Comparison of ENCODE assay signal across 30 cellular contexts in genomic region chr21:18646114-18646513, GRCh38.
A peak's percentile ranks its signal among the peaks of the same experiment; 100 is the strongest.
DNase-seq lines count a peak whose midpoint lies in the region; ATAC-seq lines count a peak whose summit lies in the region.
"Had no signal": no experiment of that assay in that cellular context is flagged by ENCODE, and none has a peak within 500 bp of the region (broad histone marks: within the 10 kb centered on the region; RNA-seq: fewer than 3 reads in every experiment).

No MANE protein-coding gene starts in this region.

- no peaks in the 10 kb centered on the region for H3K9me3 ChIP-seq in mesenchymal stem cell (ENCODE audit: control insufficient read depth, low read length)
- H3K9me3 ChIP-seq: esophagus muscularis mucosa, HAP-1, lower lobe of right lung, prostate gland, thyroid gland, uterus had no signal

- no peaks in the 10 kb centered on the region for H3K36me3 Mint-ChIP-seq in activated T-helper 1 cell treated with anti-CD3 and anti-CD28 coated beads, Interleukin-12 subunit alpha, Interleukin-12 subunit beta, Interleukin-2, Interleukin-4 antibody, amounts not matched to agents 30 ng/mL and 10 ng/mL and 1 ng/mL, durations not matched to agents 14 hours and 24 hours and 36 hours (ENCODE audit: low read depth)
- H3K36me3 Mint-ChIP-seq: activated naive CD4-positive, alpha-beta T cell treated with anti-CD3 and anti-CD28 coated beads, Interleukin-2, amount 50 U/mL, for 72 hours; CD4-positive, alpha-beta memory T cell; naive thymus-derived CD8-positive, alpha-beta T cell; T-cell had no signal

- in situ Hi-C loops in SK-MEL-5 (cut with HindIII; ENCODE audit: low pct_unique_long_range_greater_than_20kb, low sequenced_read_pairs), result no loop called here

- no peaks in the 10 kb centered on the region for H3K36me3 ChIP-seq in mesenchymal stem cell (ENCODE audit: control insufficient read depth in 1 of 2, insufficient read depth in 2 of 2, low read depth in 1 of 2, low read length in 2 of 2)
- H3K36me3 ChIP-seq: esophagus muscularis mucosa, HAP-1, lower lobe of right lung, prostate gland, thyroid gland, uterus had no signal

- H2AFZ ChIP-seq in mesenchymal stem cell (ENCODE audit: low read depth, low read length), result no peak overlapping the region

- H3K18ac ChIP-seq in mesenchymal stem cell (ENCODE audit: low read depth in 1 of 2, low read length in 2 of 2), result no peak overlapping the region

- no CpG with 5 or more reads among the region's 1 CpG for WGBS in mesenchymal stem cell

- no peak overlapping the region for H3K4me3 Mint-ChIP-seq in activated T-helper 1 cell treated with anti-CD3 and anti-CD28 coated beads, Interleukin-12 subunit alpha, Interleukin-12 subunit beta, Interleukin-2, Interleukin-4 antibody, amounts not matched to agents 30 ng/mL and 10 ng/mL and 1 ng/mL, durations not matched to agents 14 hours and 24 hours and 36 hours
- H3K4me3 Mint-ChIP-seq: CD4-positive, alpha-beta memory T cell; naive thymus-derived CD8-positive, alpha-beta T cell; T-cell had no signal

- peak; percentile 50 for ATAC-seq in HG02623 (IDR thresholded peaks at IDR 0.05; ENCODE audit: unreplicated experiment)
- ATAC-seq: activated naive CD4-positive, alpha-beta T cell treated with anti-CD3 and anti-CD28 coated beads, Interleukin-2, amount 50 U/mL, for 72 hours; lower lobe of right lung; naive thymus-derived CD8-positive, alpha-beta T cell; Panc1; sciatic nerve; T-cell had no signal

- peaks cover 11% of the 10 kb centered on the region for H3K9me3 Mint-ChIP-seq in activated T-helper 1 cell treated with anti-CD3 and anti-CD28 coated beads, Interleukin-12 subunit alpha, Interleukin-12 subunit beta, Interleukin-2, Interleukin-4 antibody, amounts not matched to agents 30 ng/mL and 10 ng/mL and 1 ng/mL, durations not matched to agents 14 hours and 24 hours and 36 hours

- no peak overlapping the region for H2BK12ac ChIP-seq in mesenchymal stem cell (ENCODE audit: low read length in 2 of 2)

- intact Hi-C loops in activated T-helper 1 cell treated with anti-CD3 and anti-CD28 coated beads, Interleukin-12 subunit alpha, Interleukin-12 subunit beta, Interleukin-2, Interleukin-4 antibody, amounts not matched to agents 30 ng/mL and 10 ng/mL and 1 ng/mL, durations not matched to agents 14 hours and 24 hours and 36 hours (cut with micrococcal nuclease), result no loop called here

- H3K79me1 ChIP-seq in mesenchymal stem cell (replicated peaks; ENCODE audit: low read length, poor library complexity, severe bottlenecking), result no peaks in the 10 kb centered on the region

- H3K4me1 Mint-ChIP-seq in activated T-helper 1 cell treated with anti-CD3 and anti-CD28 coated beads, Interleukin-12 subunit alpha, Interleukin-12 subunit beta, Interleukin-2, Interleukin-4 antibody, amounts not matched to agents 30 ng/mL and 10 ng/mL and 1 ng/mL, durations not matched to agents 14 hours and 24 hours and 36 hours (ENCODE audit: low read depth), result no peaks in the 10 kb centered on the region
- H3K4me1 Mint-ChIP-seq: T-cell had no signal

- no peak overlapping the region for H3K4ac ChIP-seq in mesenchymal stem cell (ENCODE audit: low read depth in 1 of 2, low read length in 2 of 2)

- no peaks in the 10 kb centered on the region for H3K27me3 ChIP-seq in mesenchymal stem cell (ENCODE audit: control insufficient read depth in 1 of 2, insufficient read depth in 1 of 2, low read length in 2 of 2)
- H3K27me3 ChIP-seq: esophagus muscularis mucosa, thyroid gland, uterus had no signal

- H3K4me2 ChIP-seq in mesenchymal stem cell (ENCODE audit: low read length, poor library complexity, severe bottlenecking), result no peak overlapping the region

- no peak overlapping the region for H3K14ac ChIP-seq in mesenchymal stem cell (ENCODE audit: low read length in 2 of 2)

- H3K4me1 ChIP-seq in mesenchymal stem cell (ENCODE audit: control insufficient read depth, insufficient read depth, low read depth, low read length), result no peaks in the 10 kb centered on the region
- H3K4me1 ChIP-seq: esophagus muscularis mucosa, lower lobe of right lung, prostate gland, thyroid gland, uterus had no signal

- H2AK5ac ChIP-seq in mesenchymal stem cell (ENCODE audit: low read length, severe bottlenecking), result no peak overlapping the region

- no peak overlapping the region for H2BK120ac ChIP-seq in mesenchymal stem cell (ENCODE audit: low read depth, low read length)

- DNase-seq in NCI-H2081 (lab: John Stamatoyannopoulos, UW) (peak; percentile 13 to 38), NCI-H2081 treated with DMSO at 0.1 percent for 48 hours (lab: John Stamatoyannopoulos, UW) (no peak), NAMALWA (ENCODE audit: low spot score) (peak; percentile 6), SK-MEL-5 (ENCODE audit: low read depth, low spot score) (peak; percentile 46), mesenchymal stem cell (no peak), NCI-H524 (lab: John Stamatoyannopoulos, UW) (no peak)
- no peak for DNase-seq in activated T-helper 1 cell treated with anti-CD3 and anti-CD28 coated beads, Interleukin-12 subunit alpha, Interleukin-12 subunit beta, Interleukin-2, Interleukin-4 antibody, amounts not matched to agents 30 ng/mL and 10 ng/mL and 1 ng/mL, durations not matched to agents 14 hours and 24 hours and 36 hours (ENCODE audit: low spot score)
- DNase-seq: 8988T; activated CD4-positive, alpha-beta T cell treated with anti-CD3 and anti-CD28 coated beads for 48 hours; CD4-positive, alpha-beta memory T cell; foreskin fibroblast; kidney glomerular epithelial cell; lower lobe of right lung; naive thymus-derived CD8-positive, alpha-beta T cell; NCI-H1105; NCI-H2029; nucleus accumbens; SHP77 treated with DMSO at 0.1 percent for 48 hours; stimulated activated CD4-positive, alpha-beta T cell treated with anti-CD3 and anti-CD28 coated beads, Interleukin-12 subunit alpha, Interleukin-12 subunit beta, amount 100 ng/mL, for 4 hours; stimulated activated CD4-positive, alpha-beta T cell treated with anti-CD3 and anti-CD28 coated beads, Interleukin-4, amount 100 ng/mL, for 1 hour; T-cell; thyroid gland; uterus had no signal

- H3K9ac ChIP-seq in mesenchymal stem cell (ENCODE audit: low read length), result no peak overlapping the region

- no peak overlapping the region for H3K27ac ChIP-seq in mesenchymal stem cell (ENCODE audit: low read length, poor library complexity, severe bottlenecking)
- H3K27ac ChIP-seq: esophagus muscularis mucosa, lower lobe of right lung, prostate gland, thyroid gland, uterus had no signal

- no peak overlapping the region for H4K8ac ChIP-seq in mesenchymal stem cell (ENCODE audit: low read length)

- H3K27ac Mint-ChIP-seq in activated T-helper 1 cell treated with anti-CD3 and anti-CD28 coated beads, Interleukin-12 subunit alpha, Interleukin-12 subunit beta, Interleukin-2, Interleukin-4 antibody, amounts not matched to agents 30 ng/mL and 10 ng/mL and 1 ng/mL, durations not matched to agents 14 hours and 24 hours and 36 hours, result no peak overlapping the region
- H3K27ac Mint-ChIP-seq: activated naive CD4-positive, alpha-beta T cell treated with anti-CD3 and anti-CD28 coated beads, Interleukin-2, amount 50 U/mL, for 72 hours; naive thymus-derived CD8-positive, alpha-beta T cell; T-cell had no signal

- H3K27me3 Mint-ChIP-seq in activated T-helper 1 cell treated with anti-CD3 and anti-CD28 coated beads, Interleukin-12 subunit alpha, Interleukin-12 subunit beta, Interleukin-2, Interleukin-4 antibody, amounts not matched to agents 30 ng/mL and 10 ng/mL and 1 ng/mL, durations not matched to agents 14 hours and 24 hours and 36 hours (ENCODE audit: insufficient read depth), result no peaks in the 10 kb centered on the region
- H3K27me3 Mint-ChIP-seq: CD4-positive, alpha-beta memory T cell; naive thymus-derived CD8-positive, alpha-beta T cell; T-cell had no signal

- H3K23ac ChIP-seq in mesenchymal stem cell (ENCODE audit: low read length in 2 of 2), result no peak overlapping the region

- no peak overlapping the region for H4K91ac ChIP-seq in mesenchymal stem cell (ENCODE audit: low read length)

- no peak overlapping the region for H2BK15ac ChIP-seq in mesenchymal stem cell (ENCODE audit: low read depth, poor library complexity, severe bottlenecking)

- no peak overlapping the region for H2BK5ac ChIP-seq in mesenchymal stem cell (ENCODE audit: low read depth, low read length, poor library complexity, severe bottlenecking)

- H3K4me3 ChIP-seq in mesenchymal stem cell (ENCODE audit: insufficient read depth in 1 of 2, low read depth in 1 of 2, low read length in 2 of 2), result no peak overlapping the region
- H3K4me3 ChIP-seq: esophagus muscularis mucosa, HAP-1, lower lobe of right lung, prostate gland, thyroid gland, uterus had no signal

Comparison
In these comparisons a context has a peak if more than half of its experiments do, and no peak if none do; other contexts are left out.
1. DNase-seq: peak in NCI-H2081 (2 of 2), NAMALWA (single experiment) and SK-MEL-5 (single experiment); none in NCI-H2081 treated with DMSO at 0.1 percent for 48 hours (single experiment), activated T-helper 1 cell treated with anti-CD3 and anti-CD28 coated beads, Interleukin-12 subunit alpha, Interleukin-12 subunit beta, Interleukin-2, Interleukin-4 antibody, amounts not matched to agents 30 ng/mL and 10 ng/mL and 1 ng/mL, durations not matched to agents 14 hours and 24 hours and 36 hours (single experiment), mesenchymal stem cell (single experiment) and NCI-H524 (0 of 2).